ENCODE assay signal across 1 cellular context in genomic region chr11:77789731-77790476, GRCh38.
TF ChIP-seq lines count a peak whose summit lies in the region.

No MANE protein-coding gene starts in this region.

TF ChIP-seq in GM12878, 131 proteins besides CTCF, POLR2A, EP300 and RAD21:
- TF ChIP-seq FOS (IDR thresholded peaks at IDR 0.05; ENCODE audit: borderline replicate concordance, extremely low read depth, insufficient read length) (no peak), CHD4 (IDR thresholded peaks at IDR 0.05) (no peak), KLF5 (IDR thresholded peaks at IDR 0.05; ENCODE audit: partially characterized antibody) (no peak), BMI1 (IDR thresholded peaks at IDR 0.05; ENCODE audit: borderline replicate concordance) (no peak), NRF1 (conservative IDR thresholded peaks at IDR 0.05; ENCODE audit: low read depth, low read length) (no peak), CBFB (IDR thresholded peaks at IDR 0.05; ENCODE audit: low read depth) (no peak), BCLAF1 (IDR thresholded peaks at IDR 0.05) (no peak), SIN3A (IDR thresholded peaks at IDR 0.05; ENCODE audit: low read depth, low read length) (no peak), TARDBP (IDR thresholded peaks at IDR 0.05; ENCODE audit: borderline replicate concordance) (no peak), JUNB (IDR thresholded peaks at IDR 0.05) (no peak), NKRF (conservative IDR thresholded peaks at IDR 0.05) (no peak), SUPT20H (IDR thresholded peaks at IDR 0.05; ENCODE audit: borderline replicate concordance, control insufficient read depth, low read depth, low read length) (no peak), FOXK2 (IDR thresholded peaks at IDR 0.05) (no peak), EGR1 (IDR thresholded peaks at IDR 0.05; ENCODE audit: borderline replicate concordance in 1 of 2, low read depth in 2 of 2, low read length in 2 of 2) (no peak), RBBP5 (conservative IDR thresholded peaks at IDR 0.05) (no peak)
- TF ChIP-seq, protein P1, sequence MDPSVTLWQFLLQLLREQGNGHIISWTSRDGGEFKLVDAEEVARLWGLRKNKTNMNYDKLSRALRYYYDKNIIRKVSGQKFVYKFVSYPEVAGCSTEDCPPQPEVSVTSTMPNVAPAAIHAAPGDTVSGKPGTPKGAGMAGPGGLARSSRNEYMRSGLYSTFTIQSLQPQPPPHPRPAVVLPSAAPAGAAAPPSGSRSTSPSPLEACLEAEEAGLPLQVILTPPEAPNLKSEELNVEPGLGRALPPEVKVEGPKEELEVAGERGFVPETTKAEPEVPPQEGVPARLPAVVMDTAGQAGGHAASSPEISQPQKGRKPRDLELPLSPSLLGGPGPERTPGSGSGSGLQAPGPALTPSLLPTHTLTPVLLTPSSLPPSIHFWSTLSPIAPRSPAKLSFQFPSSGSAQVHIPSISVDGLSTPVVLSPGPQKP (IDR thresholded peaks at IDR 0.05; ENCODE audit: low read depth, low read length): no peak
- TF ChIP-seq, protein P2, sequence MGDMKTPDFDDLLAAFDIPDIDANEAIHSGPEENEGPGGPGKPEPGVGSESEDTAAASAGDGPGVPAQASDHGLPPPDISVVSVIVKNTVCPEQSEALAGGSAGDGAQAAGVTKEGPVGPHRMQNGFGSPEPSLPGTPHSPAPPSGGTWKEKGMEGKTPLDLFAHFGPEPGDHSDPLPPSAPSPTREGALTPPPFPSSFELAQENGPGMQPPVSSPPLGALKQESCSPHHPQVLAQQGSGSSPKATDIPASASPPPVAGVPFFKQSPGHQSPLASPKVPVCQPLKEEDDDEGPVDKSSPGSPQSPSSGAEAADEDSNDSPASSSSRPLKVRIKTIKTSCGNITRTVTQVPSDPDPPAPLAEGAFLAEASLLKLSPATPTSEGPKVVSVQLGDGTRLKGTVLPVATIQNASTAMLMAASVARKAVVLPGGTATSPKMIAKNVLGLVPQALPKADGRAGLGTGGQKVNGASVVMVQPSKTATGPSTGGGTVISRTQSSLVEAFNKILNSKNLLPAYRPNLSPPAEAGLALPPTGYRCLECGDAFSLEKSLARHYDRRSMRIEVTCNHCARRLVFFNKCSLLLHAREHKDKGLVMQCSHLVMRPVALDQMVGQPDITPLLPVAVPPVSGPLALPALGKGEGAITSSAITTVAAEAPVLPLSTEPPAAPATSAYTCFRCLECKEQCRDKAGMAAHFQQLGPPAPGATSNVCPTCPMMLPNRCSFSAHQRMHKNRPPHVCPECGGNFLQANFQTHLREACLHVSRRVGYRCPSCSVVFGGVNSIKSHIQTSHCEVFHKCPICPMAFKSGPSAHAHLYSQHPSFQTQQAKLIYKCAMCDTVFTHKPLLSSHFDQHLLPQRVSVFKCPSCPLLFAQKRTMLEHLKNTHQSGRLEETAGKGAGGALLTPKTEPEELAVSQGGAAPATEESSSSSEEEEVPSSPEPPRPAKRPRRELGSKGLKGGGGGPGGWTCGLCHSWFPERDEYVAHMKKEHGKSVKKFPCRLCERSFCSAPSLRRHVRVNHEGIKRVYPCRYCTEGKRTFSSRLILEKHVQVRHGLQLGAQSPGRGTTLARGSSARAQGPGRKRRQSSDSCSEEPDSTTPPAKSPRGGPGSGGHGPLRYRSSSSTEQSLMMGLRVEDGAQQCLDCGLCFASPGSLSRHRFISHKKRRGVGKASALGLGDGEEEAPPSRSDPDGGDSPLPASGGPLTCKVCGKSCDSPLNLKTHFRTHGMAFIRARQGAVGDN (IDR thresholded peaks at IDR 0.05): no peak
- TF ChIP-seq, protein P3, sequence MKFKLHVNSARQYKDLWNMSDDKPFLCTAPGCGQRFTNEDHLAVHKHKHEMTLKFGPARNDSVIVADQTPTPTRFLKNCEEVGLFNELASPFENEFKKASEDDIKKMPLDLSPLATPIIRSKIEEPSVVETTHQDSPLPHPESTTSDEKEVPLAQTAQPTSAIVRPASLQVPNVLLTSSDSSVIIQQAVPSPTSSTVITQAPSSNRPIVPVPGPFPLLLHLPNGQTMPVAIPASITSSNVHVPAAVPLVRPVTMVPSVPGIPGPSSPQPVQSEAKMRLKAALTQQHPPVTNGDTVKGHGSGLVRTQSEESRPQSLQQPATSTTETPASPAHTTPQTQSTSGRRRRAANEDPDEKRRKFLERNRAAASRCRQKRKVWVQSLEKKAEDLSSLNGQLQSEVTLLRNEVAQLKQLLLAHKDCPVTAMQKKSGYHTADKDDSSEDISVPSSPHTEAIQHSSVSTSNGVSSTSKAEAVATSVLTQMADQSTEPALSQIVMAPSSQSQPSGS (IDR thresholded peaks at IDR 0.05; ENCODE audit: low read length): no peak
- TF ChIP-seq, protein P4, sequence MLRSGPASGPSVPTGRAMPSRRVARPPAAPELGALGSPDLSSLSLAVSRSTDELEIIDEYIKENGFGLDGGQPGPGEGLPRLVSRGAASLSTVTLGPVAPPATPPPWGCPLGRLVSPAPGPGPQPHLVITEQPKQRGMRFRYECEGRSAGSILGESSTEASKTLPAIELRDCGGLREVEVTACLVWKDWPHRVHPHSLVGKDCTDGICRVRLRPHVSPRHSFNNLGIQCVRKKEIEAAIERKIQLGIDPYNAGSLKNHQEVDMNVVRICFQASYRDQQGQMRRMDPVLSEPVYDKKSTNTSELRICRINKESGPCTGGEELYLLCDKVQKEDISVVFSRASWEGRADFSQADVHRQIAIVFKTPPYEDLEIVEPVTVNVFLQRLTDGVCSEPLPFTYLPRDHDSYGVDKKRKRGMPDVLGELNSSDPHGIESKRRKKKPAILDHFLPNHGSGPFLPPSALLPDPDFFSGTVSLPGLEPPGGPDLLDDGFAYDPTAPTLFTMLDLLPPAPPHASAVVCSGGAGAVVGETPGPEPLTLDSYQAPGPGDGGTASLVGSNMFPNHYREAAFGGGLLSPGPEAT (IDR thresholded peaks at IDR 0.05; ENCODE audit: low read depth): no peak
- TF ChIP-seq, protein P5, sequence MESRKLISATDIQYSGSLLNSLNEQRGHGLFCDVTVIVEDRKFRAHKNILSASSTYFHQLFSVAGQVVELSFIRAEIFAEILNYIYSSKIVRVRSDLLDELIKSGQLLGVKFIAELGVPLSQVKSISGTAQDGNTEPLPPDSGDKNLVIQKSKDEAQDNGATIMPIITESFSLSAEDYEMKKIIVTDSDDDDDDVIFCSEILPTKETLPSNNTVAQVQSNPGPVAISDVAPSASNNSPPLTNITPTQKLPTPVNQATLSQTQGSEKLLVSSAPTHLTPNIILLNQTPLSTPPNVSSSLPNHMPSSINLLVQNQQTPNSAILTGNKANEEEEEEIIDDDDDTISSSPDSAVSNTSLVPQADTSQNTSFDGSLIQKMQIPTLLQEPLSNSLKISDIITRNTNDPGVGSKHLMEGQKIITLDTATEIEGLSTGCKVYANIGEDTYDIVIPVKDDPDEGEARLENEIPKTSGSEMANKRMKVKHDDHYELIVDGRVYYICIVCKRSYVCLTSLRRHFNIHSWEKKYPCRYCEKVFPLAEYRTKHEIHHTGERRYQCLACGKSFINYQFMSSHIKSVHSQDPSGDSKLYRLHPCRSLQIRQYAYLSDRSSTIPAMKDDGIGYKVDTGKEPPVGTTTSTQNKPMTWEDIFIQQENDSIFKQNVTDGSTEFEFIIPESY (IDR thresholded peaks at IDR 0.05): no peak
TF ChIP-seq in GM12878: peak in this region for 0.
